In genomic region chr16:22195695-22196558, GRCh38 we compare ENCODE assay signal across 8 cellular contexts. TPM values are rescaled to one million over a fixed set of nuclear protein-coding genes. Genes with fewer than 3 reads are reported as not detected.
A peak's percentile ranks its signal among the peaks of the same experiment; 100 is the strongest.
DNase-seq lines count a peak whose midpoint lies in the region; ATAC-seq and TF ChIP-seq lines count a peak whose summit lies in the region.

No MANE protein-coding gene starts in this region.

- TF ChIP-seq CTCF in liver (IDR thresholded peaks at IDR 0.05; ENCODE audit: low read depth, low read length, missing input control): peak; percentile 77

- peak; percentile 46 for TF ChIP-seq POLR2A in GM10847 (IDR thresholded peaks at IDR 0.05; ENCODE audit: extremely low read depth, insufficient read length)

- no peaks in the 10 kb centered on the region for H3K27me3 ChIP-seq in liver (ENCODE audit: control insufficient read depth in 4 of 4, insufficient read depth in 4 of 4, low read length in 3 of 4)

- ATAC-seq in HG03521 (IDR thresholded peaks at IDR 0.05; ENCODE audit: unreplicated experiment): peak; percentile 32
- no peak for ATAC-seq in HG02973 (IDR thresholded peaks at IDR 0.05; ENCODE audit: unreplicated experiment)

- H3K27ac ChIP-seq in liver (ENCODE audit: low read depth in 1 of 2, low read length in 2 of 2): peak overlapping the region; percentile 6 to 32

- H3K4me1 ChIP-seq in liver (ENCODE audit: control insufficient read depth in 4 of 4, insufficient read depth in 4 of 4, low read length in 3 of 4): peaks cover 2 to 23% (median 14%) of the 10 kb centered on the region in 4 donors

- H3K9ac ChIP-seq in liver (ENCODE audit: low read depth in 1 of 2, low read length in 2 of 2): peak overlapping the region; percentile 50 to 88

- no peaks in the 10 kb centered on the region for H3K9me3 ChIP-seq in liver (ENCODE audit: control insufficient read depth in 4 of 4, low read length in 3 of 4)

- TF ChIP-seq RAD21 in liver (IDR thresholded peaks at IDR 0.05): peak; percentile 88 to 92

- no peaks in the 10 kb centered on the region for H3K36me3 ChIP-seq in liver (ENCODE audit: control insufficient read depth in 4 of 4, insufficient read depth in 3 of 4, low read depth in 1 of 4, low read length in 3 of 4)

- DNase-seq in NCI-H82 (lab: John Stamatoyannopoulos, UW): peak; percentile 93
- DNase-seq in activated CD4-positive, alpha-beta T cell treated with anti-CD3 and anti-CD28 coated beads, Interleukin-2, amount 50 U/mL, for 48 hours: peak; percentile 92 to 93
- DNase-seq in dermis blood vessel endothelial cell: peak; percentile 93
- peak; percentile 81 for DNase-seq in stimulated activated CD4-positive, alpha-beta T cell treated with anti-CD3 and anti-CD28 coated beads, Interleukin-2, amount 100 ng/mL, for 4 hours (ENCODE audit: low read depth)

- peak overlapping the region; percentile 46 to 79 (median 68) for H3K4me3 ChIP-seq in liver (ENCODE audit: low read depth in 1 of 3, low read length in 3 of 3)

- 3% methylated on average over 39 of the region's 39 CpGs for WGBS in liver

TF ChIP-seq in liver, 16 proteins besides CTCF, POLR2A, EP300 and RAD21:
- TF ChIP-seq ATF3 (IDR thresholded peaks at IDR 0.05): peak; percentile 100
- TF ChIP-seq MAX (IDR thresholded peaks at IDR 0.05): peak; percentile 77
- TF ChIP-seq FOXA1 (IDR thresholded peaks at IDR 0.05): no peak
- TF ChIP-seq, protein P1, sequence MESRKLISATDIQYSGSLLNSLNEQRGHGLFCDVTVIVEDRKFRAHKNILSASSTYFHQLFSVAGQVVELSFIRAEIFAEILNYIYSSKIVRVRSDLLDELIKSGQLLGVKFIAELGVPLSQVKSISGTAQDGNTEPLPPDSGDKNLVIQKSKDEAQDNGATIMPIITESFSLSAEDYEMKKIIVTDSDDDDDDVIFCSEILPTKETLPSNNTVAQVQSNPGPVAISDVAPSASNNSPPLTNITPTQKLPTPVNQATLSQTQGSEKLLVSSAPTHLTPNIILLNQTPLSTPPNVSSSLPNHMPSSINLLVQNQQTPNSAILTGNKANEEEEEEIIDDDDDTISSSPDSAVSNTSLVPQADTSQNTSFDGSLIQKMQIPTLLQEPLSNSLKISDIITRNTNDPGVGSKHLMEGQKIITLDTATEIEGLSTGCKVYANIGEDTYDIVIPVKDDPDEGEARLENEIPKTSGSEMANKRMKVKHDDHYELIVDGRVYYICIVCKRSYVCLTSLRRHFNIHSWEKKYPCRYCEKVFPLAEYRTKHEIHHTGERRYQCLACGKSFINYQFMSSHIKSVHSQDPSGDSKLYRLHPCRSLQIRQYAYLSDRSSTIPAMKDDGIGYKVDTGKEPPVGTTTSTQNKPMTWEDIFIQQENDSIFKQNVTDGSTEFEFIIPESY (IDR thresholded peaks at IDR 0.05): peak; percentile 29
- no peak for TF ChIP-seq TAF1 (conservative IDR thresholded peaks at IDR 0.05)
- TF ChIP-seq YY1 (IDR thresholded peaks at IDR 0.05): peak; percentile 24
- TF ChIP-seq RXRA (IDR thresholded peaks at IDR 0.05): peak in 1 of 2 donors; percentile 12
- no peak for TF ChIP-seq HNF4G (IDR thresholded peaks at IDR 0.05)
- TF ChIP-seq SP1 (IDR thresholded peaks at IDR 0.05): peak; percentile 21

RNA-seq across cellular contexts. Expression of gene EEF2K, which starts 10.2 kb away (rescaled TPM):
- total RNA-seq in dermis blood vessel endothelial cell (44.1 and 59.6 TPM in 2 replicates), liver (10 to 100 TPM; 11.5 to 14.3 TPM)
- 1 to 10 TPM; 3.2 to 4.5 TPM for polyA plus RNA-seq in liver

RNA-seq across cellular contexts. Expression of gene SDR42E2, which starts 33.6 kb away (rescaled TPM):
- not detected in 2 replicates for total RNA-seq in dermis blood vessel endothelial cell
- not detected for total RNA-seq in liver
- polyA plus RNA-seq in liver: under 1 TPM in 1 of 2 donors, not detected in 1; 0.07 TPM
